9 cellular contexts compared by ENCODE assay signal in the genomic region with DNA sequence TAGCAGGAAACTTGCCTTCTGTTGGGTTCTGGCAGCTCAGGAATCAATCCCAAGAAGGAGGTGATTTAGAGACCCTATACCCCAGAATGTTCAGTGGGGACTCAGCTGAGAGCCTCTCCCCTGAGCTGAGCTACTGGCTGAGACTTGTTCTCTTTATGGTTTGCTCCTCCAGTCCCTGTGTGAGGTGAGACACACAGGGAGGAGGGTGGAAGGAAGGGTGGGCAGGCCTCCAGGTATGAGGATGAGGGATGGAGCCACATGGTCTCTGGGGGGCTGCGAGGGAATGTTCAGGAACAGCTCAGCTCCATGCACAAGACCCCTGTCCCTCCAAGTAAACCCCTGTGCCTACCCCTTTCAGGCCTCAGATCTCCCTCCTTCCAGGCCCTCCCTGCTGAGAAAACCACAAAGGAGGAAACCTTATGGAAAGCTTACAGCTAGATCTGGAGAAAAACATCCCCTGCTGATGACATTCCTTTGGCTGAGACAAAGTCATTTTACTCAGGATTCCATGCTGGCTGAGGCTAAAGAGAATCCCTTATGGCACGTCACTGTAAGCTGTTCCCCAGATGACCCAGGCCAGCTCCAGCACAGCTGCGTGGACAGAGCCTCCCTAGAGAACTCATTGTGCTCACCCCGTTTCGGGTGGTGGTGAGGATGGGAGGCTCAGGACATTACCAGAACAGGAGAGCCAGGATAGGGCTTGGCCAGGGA.
DNase-seq lines count a peak whose midpoint lies in the region; ATAC-seq and TF ChIP-seq lines count a peak whose summit lies in the region.
"Had no signal": no experiment of that assay in that cellular context is flagged by ENCODE, and none has a peak within 500 bp of the region (broad histone marks: within the 10 kb centered on the region; RNA-seq: fewer than 3 reads in every experiment).

No MANE protein-coding gene starts in this region.

- peaks cover 93% of the 10 kb centered on the region for H3K79me2 ChIP-seq in ACC112 (ENCODE audit: control insufficient read depth, insufficient read depth, low read length, unreplicated experiment)

- H3K27ac Mint-ChIP-seq in neural crest cell (ENCODE audit: unreplicated experiment) = peak overlapping the region; percentile 58
- H3K27ac Mint-ChIP-seq: CD4-positive, alpha-beta memory T cell had no signal

- peaks cover 23% of the 10 kb centered on the region for H3K27me3 Mint-ChIP-seq in neural crest cell (ENCODE audit: low read depth)

- H3K36me3 Mint-ChIP-seq in neural crest cell (ENCODE audit: low read depth) = peaks cover 1% of the 10 kb centered on the region

- no peak for TF ChIP-seq CTCF in RWPE2 (IDR thresholded peaks at IDR 0.05; ENCODE audit: poor library complexity, severe bottlenecking)
- no peak for TF ChIP-seq CTCF in gastroesophageal sphincter (IDR thresholded peaks at IDR 0.05)
- TF ChIP-seq CTCF in neural crest cell (conservative IDR thresholded peaks at IDR 0.05) = no peak

- 37 to 80% methylated on average over 1 to 2 of the region's 5 CpGs for WGBS in gastroesophageal sphincter (ENCODE audit: low coverage in 1 of 2), 2 donors

- no peaks in the 10 kb centered on the region for H3K9me3 ChIP-seq in RWPE2 (ENCODE audit: severe bottlenecking)
- no peaks in the 10 kb centered on the region for H3K9me3 ChIP-seq in gastroesophageal sphincter

- ATAC-seq in RWPE2 (ENCODE audit: low read depth) = no peak
- peak; percentile 67 for ATAC-seq in gastroesophageal sphincter
- no peak for ATAC-seq in GM18517 (IDR thresholded peaks at IDR 0.05; ENCODE audit: unreplicated experiment)

- no peaks in the 10 kb centered on the region for H3K9me3 Mint-ChIP-seq in neural crest cell
- H3K9me3 Mint-ChIP-seq: CD4-positive, alpha-beta memory T cell had no signal

- no peak for TF ChIP-seq EP300 in gastroesophageal sphincter (IDR thresholded peaks at IDR 0.05)

- TF ChIP-seq POLR2A in gastroesophageal sphincter (IDR thresholded peaks at IDR 0.05) = no peak

- H3K4me1 ChIP-seq in ACC112 (ENCODE audit: control insufficient read depth, insufficient read depth, low read length, unreplicated experiment) = peaks cover 54% of the 10 kb centered on the region
- H3K4me1 ChIP-seq in RWPE2 (ENCODE audit: insufficient read depth, poor library complexity, severe bottlenecking) = peaks cover 23% of the 10 kb centered on the region
- peaks cover 0 to 77% (median 31%) of the 10 kb centered on the region in 3 donors for H3K4me1 ChIP-seq in gastroesophageal sphincter

- H3K4me1 Mint-ChIP-seq in neural crest cell = peaks cover 76% of the 10 kb centered on the region

- H3K4me3 ChIP-seq in ACC112 (ENCODE audit: low read depth, low read length) (0 out of 2 replicates have a peak overlapping the region, but pooled peaks have one; percentile 16), RWPE2 (ENCODE audit: severe bottlenecking) (no peak overlapping the region), gastroesophageal sphincter (no peak overlapping the region)

- H3K36me3 ChIP-seq in ACC112 (ENCODE audit: insufficient read depth, low read length) = no peaks in the 10 kb centered on the region
- peaks cover 6% of the 10 kb centered on the region; the same call in 1 of the 2 replicates for H3K36me3 ChIP-seq in RWPE2 (ENCODE audit: low read depth)
- no peaks in the 10 kb centered on the region for H3K36me3 ChIP-seq in gastroesophageal sphincter

- no peaks in the 10 kb centered on the region for H3K27me3 ChIP-seq in ACC112 (ENCODE audit: insufficient read depth, low read length)
- H3K27me3 ChIP-seq in RWPE2 (ENCODE audit: insufficient read depth, poor library complexity, severe bottlenecking) = no peaks in the 10 kb centered on the region
- no peaks in the 10 kb centered on the region for H3K27me3 ChIP-seq in gastroesophageal sphincter

- H3K27ac ChIP-seq in ACC112 (ENCODE audit: low read depth, low read length) (peak overlapping the region; percentile 64), RWPE2 (ENCODE audit: poor library complexity, severe bottlenecking) (peak overlapping the region; percentile 84), gastroesophageal sphincter (peak overlapping the region in 3 of 4 donors; percentile 47 to 84 (median 71))

- no peak for DNase-seq in RWPE2 (ENCODE audit: low spot score)
- DNase-seq in neural crest cell (ENCODE audit: low read depth, low spot score) = no peak
- no peak for DNase-seq in activated effector memory CD4-positive, alpha-beta T cell treated with anti-CD3 and anti-CD28 coated beads, Interleukin-2, amount 50 U/mL, for 16 hours
- DNase-seq in OCI-M1 (lab: John Stamatoyannopoulos, UW) = no peak
- no peak for DNase-seq in dermis blood vessel endothelial cell
- DNase-seq: CD4-positive, alpha-beta memory T cell had no signal

- no peak overlapping the region for H2AFZ ChIP-seq in ACC112 (ENCODE audit: low read length, unreplicated experiment)

- H3K4me3 Mint-ChIP-seq in neural crest cell = peak overlapping the region; percentile 98
